In the genomic region with DNA sequence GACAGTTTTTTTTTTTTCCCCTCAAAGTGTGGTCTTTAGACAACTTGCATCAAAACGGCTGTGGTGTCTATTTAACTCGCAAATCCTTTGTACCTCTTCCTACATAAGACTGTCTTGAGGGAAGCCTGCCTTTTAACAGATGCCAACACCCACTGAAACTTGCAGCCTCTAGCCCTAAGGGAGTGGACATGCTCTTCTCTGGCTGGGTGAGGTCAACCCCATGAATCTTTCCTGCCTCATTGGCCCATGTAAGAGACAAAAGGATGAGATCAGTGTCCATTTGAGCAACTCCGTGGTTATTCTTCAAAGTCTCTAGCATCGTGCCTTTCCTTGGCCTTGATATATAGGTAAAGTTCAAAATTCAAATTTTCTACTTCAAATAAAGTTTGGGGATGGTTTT, we compare ENCODE assay signal across 1 cellular context.
TF ChIP-seq lines count a peak whose summit lies in the region.

No MANE protein-coding gene starts in this region.

TF ChIP-seq in SK-N-SH treated with all-trans-retinoic acid at 6 μM for 48 hours, 23 proteins besides CTCF, POLR2A, EP300 and RAD21 (continued from another document):
- TF ChIP-seq ISL1 (CRISPR knock-in tag; IDR thresholded peaks at IDR 0.05) (no peak), ESRRG (CRISPR knock-in tag; IDR thresholded peaks at IDR 0.05) (no peak), GLIS3 (CRISPR knock-in tag; IDR thresholded peaks at IDR 0.05) (no peak), TCF4 (CRISPR knock-in tag; IDR thresholded peaks at IDR 0.05; ENCODE audit: borderline replicate concordance) (no peak), ZFP30 (CRISPR knock-in tag; IDR thresholded peaks at IDR 0.05) (no peak), ZNF70 (CRISPR knock-in tag; IDR thresholded peaks at IDR 0.05) (no peak), ZNF565 (CRISPR knock-in tag; conservative IDR thresholded peaks at IDR 0.05; ENCODE audit: low read depth) (no peak)
